ENCODE assay signal across 13 cellular contexts in the genomic region with DNA sequence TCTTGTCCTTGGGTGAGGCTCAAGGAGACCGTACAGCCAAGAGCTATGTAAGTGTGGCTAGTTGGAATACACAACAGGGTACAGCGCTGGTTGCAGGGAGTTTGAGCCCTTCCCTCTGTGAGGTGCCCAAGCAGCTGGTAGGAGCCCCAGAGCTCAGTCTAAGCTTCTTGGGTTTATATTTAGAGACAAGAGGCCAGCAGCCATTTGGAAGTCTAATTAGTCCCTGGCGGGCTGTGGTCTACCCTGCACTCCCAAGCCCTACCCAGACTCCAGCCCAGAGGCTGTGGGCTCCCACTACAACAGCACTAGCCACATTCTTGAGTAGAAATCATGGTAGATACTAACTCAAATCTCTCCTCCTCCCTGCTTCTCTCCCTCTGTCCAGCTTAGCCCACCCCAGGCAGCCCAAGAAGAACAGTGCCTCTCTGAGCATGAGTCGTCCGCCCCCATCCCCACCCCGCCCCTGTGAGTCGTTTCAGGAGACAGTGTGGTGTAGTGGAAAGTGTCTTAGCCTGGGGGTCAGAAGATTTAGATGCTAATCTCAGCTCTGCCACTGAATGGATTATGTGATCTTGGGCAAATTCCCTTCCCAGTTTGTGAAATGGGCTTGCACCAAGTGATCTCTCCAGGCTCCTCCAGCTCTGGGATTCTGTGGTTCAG. TPM values are rescaled to one million over a fixed set of nuclear protein-coding genes. Genes with fewer than 3 reads are reported as not detected.
A peak's percentile ranks its signal among the peaks of the same experiment; 100 is the strongest.
DNase-seq lines count a peak whose midpoint lies in the region; ATAC-seq and TF ChIP-seq lines count a peak whose summit lies in the region.
"Had no signal": no experiment of that assay in that cellular context is flagged by ENCODE, and none has a peak within 500 bp of the region (broad histone marks: within the 10 kb centered on the region; RNA-seq: fewer than 3 reads in every experiment).

No MANE protein-coding gene starts in this region.

- peaks cover 3% of the 10 kb centered on the region for H3K4me1 ChIP-seq in mesenchymal stem cell (ENCODE audit: control insufficient read depth, insufficient read depth, low read depth, low read length)

- no peaks in the 10 kb centered on the region for H3K9me3 ChIP-seq in mesenchymal stem cell (ENCODE audit: control insufficient read depth, low read length)

- H3K79me1 ChIP-seq in mesenchymal stem cell (replicated peaks; ENCODE audit: low read length, poor library complexity, severe bottlenecking): peaks cover 66% of the 10 kb centered on the region

- no peak overlapping the region for H3K9ac ChIP-seq in mesenchymal stem cell (ENCODE audit: low read length)

- no peaks in the 10 kb centered on the region for H3K27me3 ChIP-seq in mesenchymal stem cell (ENCODE audit: control insufficient read depth in 1 of 2, insufficient read depth in 1 of 2, low read length in 2 of 2)

- H3K14ac ChIP-seq in mesenchymal stem cell (ENCODE audit: low read length in 2 of 2): no peak overlapping the region

- peak; percentile 37 for DNase-seq in AG08395 (ENCODE audit: low spot score)
- DNase-seq in ELF-1 (ENCODE audit: low read depth, low spot score): peak; percentile 65
- peak; percentile 70 for DNase-seq in activated CD8-positive, alpha-beta T cell treated with anti-CD3 and anti-CD28 coated beads for 36 hours
- DNase-seq in mesenchymal stem cell: peak; percentile 22
- DNase-seq in progenitor cell of endocrine pancreas (ENCODE audit: low spot score, unreplicated experiment): no peak
- no peak for DNase-seq in NCI-H774 (lab: John Stamatoyannopoulos, UW)
- no peak for DNase-seq in DMS153 treated with DMSO at 0.1 percent for 48 hours (lab: John Stamatoyannopoulos, UW; ENCODE audit: unreplicated experiment)
- DNase-seq: C1 segment of cervical spinal cord, hippocampal formation, OCI-M1 had no signal

- H3K27ac Mint-ChIP-seq in activated CD8-positive, alpha-beta T cell treated with anti-CD3 and anti-CD28 coated beads for 36 hours: peak overlapping the region; percentile 37
- H3K27ac Mint-ChIP-seq in progenitor cell of endocrine pancreas: no peak overlapping the region
- H3K27ac Mint-ChIP-seq: T-helper 1 cell treated with Interleukin-12 subunit alpha and Interleukin-12 subunit beta and Interleukin-4 antibody, amounts not matched to agents 30 μg/mL and 1 μg/mL, for 36 hours had no signal

- 85% methylated on average over 7 of the region's 7 CpGs for WGBS in mesenchymal stem cell

- no peak overlapping the region for H2BK12ac ChIP-seq in mesenchymal stem cell (ENCODE audit: low read length in 2 of 2)

- H3K36me3 Mint-ChIP-seq in activated CD8-positive, alpha-beta T cell treated with anti-CD3 and anti-CD28 coated beads for 36 hours (ENCODE audit: low read depth): no peaks in the 10 kb centered on the region
- peaks cover 6% of the 10 kb centered on the region for H3K36me3 Mint-ChIP-seq in progenitor cell of endocrine pancreas (ENCODE audit: insufficient read depth)

- POLR2A ChIA-PET in activated CD8-positive, alpha-beta T cell treated with anti-CD3 and anti-CD28 coated beads for 36 hours (lab: Charles Lee): interaction anchor here (0.9 kb wide), 1 partner anchor 13 kb away, joined by 3 read pairs; no protein-coding TSS in a partner anchor

- H3K4me1 Mint-ChIP-seq in activated CD8-positive, alpha-beta T cell treated with anti-CD3 and anti-CD28 coated beads for 36 hours (ENCODE audit: low read depth): peaks cover 20% of the 10 kb centered on the region
- H3K4me1 Mint-ChIP-seq in progenitor cell of endocrine pancreas (ENCODE audit: low read depth): no peaks in the 10 kb centered on the region

- CTCF ChIA-PET in activated CD8-positive, alpha-beta T cell treated with anti-CD3 and anti-CD28 coated beads for 36 hours (lab: Charles Lee): interaction anchor here (0.9 to 1.6 kb wide), 6 partner anchors 12 to 165 kb away, joined by 3 to 4 read pairs (median 3); no protein-coding TSS in a partner anchor

- peaks cover 45 to 60% of the 10 kb centered on the region in 2 experiments for H3K36me3 ChIP-seq in mesenchymal stem cell (ENCODE audit: control insufficient read depth in 1 of 2, insufficient read depth in 2 of 2, low read depth in 1 of 2, low read length in 2 of 2)

- H3K23ac ChIP-seq in mesenchymal stem cell (ENCODE audit: low read length in 2 of 2): no peak overlapping the region

- intact Hi-C loops in activated CD8-positive, alpha-beta T cell treated with anti-CD3 and anti-CD28 coated beads for 36 hours (cut with micrococcal nuclease): loop anchor here (5.0 kb wide), 1 partner anchor 142 kb away; no protein-coding TSS in a partner anchor

- H3K9me3 Mint-ChIP-seq in activated CD8-positive, alpha-beta T cell treated with anti-CD3 and anti-CD28 coated beads for 36 hours: no peaks in the 10 kb centered on the region
- H3K9me3 Mint-ChIP-seq in progenitor cell of endocrine pancreas (ENCODE audit: low read depth): no peaks in the 10 kb centered on the region
- H3K9me3 Mint-ChIP-seq: T-helper 1 cell treated with Interleukin-12 subunit alpha and Interleukin-12 subunit beta and Interleukin-4 antibody, amounts not matched to agents 30 μg/mL and 1 μg/mL, for 36 hours had no signal

- H4K91ac ChIP-seq in mesenchymal stem cell (ENCODE audit: low read length): no peak overlapping the region

- no peak overlapping the region for H2AFZ ChIP-seq in mesenchymal stem cell (ENCODE audit: low read depth, low read length)

- H4K8ac ChIP-seq in mesenchymal stem cell (ENCODE audit: low read length): no peak overlapping the region

- no peaks in the 10 kb centered on the region for H3K27me3 Mint-ChIP-seq in activated CD8-positive, alpha-beta T cell treated with anti-CD3 and anti-CD28 coated beads for 36 hours
- no peaks in the 10 kb centered on the region for H3K27me3 Mint-ChIP-seq in progenitor cell of endocrine pancreas

- ATAC-seq in activated CD8-positive, alpha-beta T cell treated with anti-CD3 and anti-CD28 coated beads for 36 hours: peak; percentile 75
- no peak for ATAC-seq in GM19324 (IDR thresholded peaks at IDR 0.05; ENCODE audit: low FRiP score, unreplicated experiment)

- no peak overlapping the region for H2BK120ac ChIP-seq in mesenchymal stem cell (ENCODE audit: low read depth, low read length)

- H3K27ac ChIP-seq in mesenchymal stem cell (ENCODE audit: low read length, poor library complexity, severe bottlenecking): no peak overlapping the region

- no peak overlapping the region for H2BK5ac ChIP-seq in mesenchymal stem cell (ENCODE audit: low read depth, low read length, poor library complexity, severe bottlenecking)

- H3K4me3 Mint-ChIP-seq in activated CD8-positive, alpha-beta T cell treated with anti-CD3 and anti-CD28 coated beads for 36 hours: no peak overlapping the region
- H3K4me3 Mint-ChIP-seq in progenitor cell of endocrine pancreas (ENCODE audit: low read depth): no peak overlapping the region
- H3K4me3 Mint-ChIP-seq: T-helper 1 cell treated with Interleukin-12 subunit alpha and Interleukin-12 subunit beta and Interleukin-4 antibody, amounts not matched to agents 30 μg/mL and 1 μg/mL, for 36 hours had no signal

- H3K4me2 ChIP-seq in mesenchymal stem cell (ENCODE audit: low read length, poor library complexity, severe bottlenecking): no peak overlapping the region
- H3K4me2 ChIP-seq: smooth muscle cell had no signal

- no peak overlapping the region for H3K18ac ChIP-seq in mesenchymal stem cell (ENCODE audit: low read depth in 1 of 2, low read length in 2 of 2)

- H3K4me3 ChIP-seq in mesenchymal stem cell (ENCODE audit: insufficient read depth in 1 of 2, low read depth in 1 of 2, low read length in 2 of 2): no peak overlapping the region
- H3K4me3 ChIP-seq: smooth muscle cell had no signal

- no peak for TF ChIP-seq CTCF in activated CD8-positive, alpha-beta T cell treated with anti-CD3 and anti-CD28 coated beads for 36 hours (IDR thresholded peaks at IDR 0.05)
- no peak for TF ChIP-seq CTCF in progenitor cell of endocrine pancreas (IDR thresholded peaks at IDR 0.05; ENCODE audit: unreplicated experiment)

- H2BK15ac ChIP-seq in mesenchymal stem cell (ENCODE audit: low read depth, poor library complexity, severe bottlenecking): no peak overlapping the region

- no peak overlapping the region for H3K4ac ChIP-seq in mesenchymal stem cell (ENCODE audit: low read depth in 1 of 2, low read length in 2 of 2)

- no peak overlapping the region for H2AK5ac ChIP-seq in mesenchymal stem cell (ENCODE audit: low read length, severe bottlenecking)

RNA-seq across cellular contexts. Expression of a gene that starts 37.8 kb away (rescaled TPM):
- total RNA-seq in activated CD8-positive, alpha-beta T cell treated with anti-CD3 and anti-CD28 coated beads for 36 hours: 100 to 1,000 TPM; 161 to 164 TPM
- 204 TPM for polyA plus RNA-seq in mesenchymal stem cell (2013, experiment 1 of 2)
- 209 TPM for polyA plus RNA-seq in mesenchymal stem cell (2013, experiment 2 of 2)
- total RNA-seq in progenitor cell of endocrine pancreas: 84.0 and 89.9 TPM in 2 replicates

Comparison
In these comparisons a context has a peak if more than half of its experiments do, and no peak if none do; other contexts are left out.
1. DNase-seq: peak in AG08395 (single experiment), ELF-1 (single experiment), activated CD8-positive, alpha-beta T cell treated with anti-CD3 and anti-CD28 coated beads for 36 hours (single experiment) and mesenchymal stem cell (single experiment); none in progenitor cell of endocrine pancreas (single experiment), NCI-H774 (single experiment) and DMS153 treated with DMSO at 0.1 percent for 48 hours (single experiment).